In genomic region chr17:8887834-8888703, GRCh38 we compare ENCODE assay signal across 12 cellular contexts. TPM values are rescaled to one million over a fixed set of nuclear protein-coding genes. Genes with fewer than 3 reads are reported as not detected.
A peak's percentile ranks its signal among the peaks of the same experiment; 100 is the strongest.
DNase-seq lines count a peak whose midpoint lies in the region; ATAC-seq and TF ChIP-seq lines count a peak whose summit lies in the region.
"Had no signal": no experiment of that assay in that cellular context is flagged by ENCODE, and none has a peak within 500 bp of the region (broad histone marks: within the 10 kb centered on the region; RNA-seq: fewer than 3 reads in every experiment).

No MANE protein-coding gene starts in this region.

- TF ChIP-seq CTCF in heart left ventricle (IDR thresholded peaks at IDR 0.05): peak in 11 of 12 donors; percentile 24 to 60 (median 44)
- peak; percentile 16 for TF ChIP-seq CTCF in psoas muscle (IDR thresholded peaks at IDR 0.05)
- no peak for TF ChIP-seq CTCF in esophagus squamous epithelium (IDR thresholded peaks at IDR 0.05)

- peaks cover 6% of the 10 kb centered on the region for H3K4me1 Mint-ChIP-seq in T-helper 17 cell
- H3K4me1 Mint-ChIP-seq in stimulated activated naive B cell treated with anti-CD40 and anti-IgM and Interleukin-4, amounts not matched to agents 10 μg/mL and 1 μg/mL and 100 μg/mL, for 72 hours: peaks cover 16 to 20% of the 10 kb centered on the region in 2 donors

- H3K4me3 Mint-ChIP-seq in T-helper 17 cell: no peak overlapping the region
- H3K4me3 Mint-ChIP-seq in stimulated activated naive B cell treated with anti-CD40 and anti-IgM and Interleukin-4, amounts not matched to agents 10 μg/mL and 1 μg/mL and 100 μg/mL, for 72 hours: no peak overlapping the region

- intact Hi-C loops in heart left ventricle (cut with DNase I) (loop anchor here in 1 of 10 donors (5.0 kb wide), 1 partner anchor 41 kb away; no protein-coding TSS in a partner anchor), psoas muscle (cut with DNase I) (no loop called here), esophagus squamous epithelium (cut with DNase I) (no loop called here)

- peak; percentile 90 for DNase-seq in H7
- no peak for DNase-seq in T-helper 17 cell
- peak; percentile 44 to 80 (median 57) for DNase-seq in heart left ventricle
- DNase-seq in psoas muscle: no peak
- DNase-seq in stimulated activated naive B cell treated with anti-CD40 and anti-IgM and Interleukin-4, amounts not matched to agents 10 μg/mL and 1 μg/mL and 100 μg/mL, for 72 hours: no peak
- no peak for DNase-seq in NCI-H2029 treated with DMSO at 0.1 percent for 48 hours (lab: John Stamatoyannopoulos, UW)
- DNase-seq in esophagus squamous epithelium (lab: John Stamatoyannopoulos, UW): no peak
- DNase-seq: Karpas-422 had no signal

- no peaks in the 10 kb centered on the region for H3K9me3 Mint-ChIP-seq in stimulated activated naive B cell treated with anti-CD40 and anti-IgM and Interleukin-4, amounts not matched to agents 10 μg/mL and 1 μg/mL and 100 μg/mL, for 72 hours

- H3K27me3 ChIP-seq in H7 (ENCODE audit: control insufficient read depth, insufficient read depth, low read length): no peaks in the 10 kb centered on the region; the same call in 1 of the 2 replicates
- no peaks in the 10 kb centered on the region for H3K27me3 ChIP-seq in heart left ventricle
- H3K27me3 ChIP-seq in psoas muscle (ENCODE audit: insufficient read depth in 3 of 3, low read length in 2 of 3): no peaks in the 10 kb centered on the region
- no peaks in the 10 kb centered on the region for H3K27me3 ChIP-seq in esophagus squamous epithelium
- H3K27me3 ChIP-seq: SJSA1 had no signal

- 58 to 67% (median 62%) methylated on average over 35 to 39 of the region's 39 CpGs for WGBS in heart left ventricle, 4 donors
- 53 to 56% (median 55%) methylated on average over 34 to 39 of the region's 39 CpGs for WGBS in psoas muscle, 3 donors
- 89 to 93% methylated on average over 12 to 18 of the region's 39 CpGs for WGBS in esophagus squamous epithelium, 2 donors

- peaks cover 7% of the 10 kb centered on the region for H3K36me3 Mint-ChIP-seq in T-helper 17 cell (ENCODE audit: low read depth)
- peaks cover 58 to 77% of the 10 kb centered on the region in 2 donors for H3K36me3 Mint-ChIP-seq in stimulated activated naive B cell treated with anti-CD40 and anti-IgM and Interleukin-4, amounts not matched to agents 10 μg/mL and 1 μg/mL and 100 μg/mL, for 72 hours

- peak overlapping the region in 4 of 12 donors; percentile 10 to 46 (median 36) for H3K27ac ChIP-seq in heart left ventricle
- no peak overlapping the region for H3K27ac ChIP-seq in psoas muscle
- no peak overlapping the region for H3K27ac ChIP-seq in esophagus squamous epithelium
- H3K27ac ChIP-seq: epithelial cell of prostate, SJSA1 had no signal

- H3K4me1 ChIP-seq in heart left ventricle: peaks cover 0 to 14% (median 4%) of the 10 kb centered on the region in 12 donors
- H3K4me1 ChIP-seq in psoas muscle: no peaks in the 10 kb centered on the region
- H3K4me1 ChIP-seq in esophagus squamous epithelium: no peaks in the 10 kb centered on the region
- H3K4me1 ChIP-seq: SJSA1 had no signal

- ATAC-seq in T-helper 17 cell: no peak
- peak; percentile 60 to 92 (median 73) for ATAC-seq in heart left ventricle
- ATAC-seq in psoas muscle: no peak
- no peak for ATAC-seq in stimulated activated naive B cell treated with anti-CD40 and anti-IgM and Interleukin-4, amounts not matched to agents 10 μg/mL and 1 μg/mL and 100 μg/mL, for 72 hours (replicated peaks)
- ATAC-seq in GM21619 (IDR thresholded peaks at IDR 0.05; ENCODE audit: unreplicated experiment): no peak

- H3K27ac Mint-ChIP-seq in T-helper 17 cell: peak overlapping the region; percentile 37
- no peak overlapping the region for H3K27ac Mint-ChIP-seq in stimulated activated naive B cell treated with anti-CD40 and anti-IgM and Interleukin-4, amounts not matched to agents 10 μg/mL and 1 μg/mL and 100 μg/mL, for 72 hours

- H3K9me3 ChIP-seq in T-helper 17 cell (ENCODE audit: control insufficient read depth, low read length, poor library complexity, severe bottlenecking) (no peaks in the 10 kb centered on the region), heart left ventricle (no peaks in the 10 kb centered on the region), psoas muscle (no peaks in the 10 kb centered on the region), esophagus squamous epithelium (no peaks in the 10 kb centered on the region)
- H3K9me3 ChIP-seq: SJSA1 had no signal

- H3K36me3 ChIP-seq in H7 (replicated peaks; ENCODE audit: control insufficient read depth, insufficient read depth, low read length) (no peaks in the 10 kb centered on the region), heart left ventricle (peaks cover 0 to 73% (median 0%) of the 10 kb centered on the region in 9 donors), psoas muscle (ENCODE audit: insufficient read depth in 1 of 2, low read depth in 1 of 2) (no peaks in the 10 kb centered on the region), esophagus squamous epithelium (peaks cover 0 to 5% (median 0%) of the 10 kb centered on the region in 3 donors)
- H3K36me3 ChIP-seq: SJSA1 had no signal

- no peaks in the 10 kb centered on the region for H3K27me3 Mint-ChIP-seq in T-helper 17 cell
- H3K27me3 Mint-ChIP-seq in stimulated activated naive B cell treated with anti-CD40 and anti-IgM and Interleukin-4, amounts not matched to agents 10 μg/mL and 1 μg/mL and 100 μg/mL, for 72 hours: no peaks in the 10 kb centered on the region

- no peak overlapping the region for H3K4me3 ChIP-seq in H7 (ENCODE audit: insufficient read depth, low read depth, low read length)
- no peak overlapping the region for H3K4me3 ChIP-seq in heart left ventricle
- no peak overlapping the region for H3K4me3 ChIP-seq in psoas muscle
- no peak overlapping the region for H3K4me3 ChIP-seq in esophagus squamous epithelium
- H3K4me3 ChIP-seq: SJSA1 had no signal

- TF ChIP-seq POLR2A in heart left ventricle (IDR thresholded peaks at IDR 0.05) (no peak), esophagus squamous epithelium (IDR thresholded peaks at IDR 0.05) (no peak)

RNA-seq across cellular contexts. Expression of gene PIK3R6, which starts 20.6 kb away (rescaled TPM):
- total RNA-seq in H7 (2014; rRNA removed; shearing (Covaris generic)): 0.14 TPM in 1 of 2 replicates, not detected in the other
- total RNA-seq in T-helper 17 cell: under 1 TPM; 0.67 to 0.83 TPM
- 1 to 10 TPM in 6 of 9 donors, under 1 TPM in 3; 0.21 to 5.4 (median 1.1) TPM for total RNA-seq in heart left ventricle
- under 1 TPM; 0.69 to 0.76 TPM for polyA plus RNA-seq in heart left ventricle
- under 1 TPM; 0.28 to 0.58 (median 0.44) TPM for total RNA-seq in psoas muscle
- polyA plus RNA-seq in psoas muscle: under 1 TPM; 0.08 to 0.53 (median 0.18) TPM
- total RNA-seq in esophagus squamous epithelium: 1 to 10 TPM in 1 of 4 donors, under 1 TPM in 3; 0.22 to 2.5 (median 0.35) TPM
- total RNA-seq: SJSA1 had no signal
- polyA plus RNA-seq: neural cell had no signal

Comparison
In these comparisons a context has a peak if more than half of its experiments do, and no peak if none do; other contexts are left out.
1. DNase-seq: peak in H7 (single experiment) and heart left ventricle (5 of 5); none in T-helper 17 cell (0 of 3), psoas muscle (0 of 2), stimulated activated naive B cell treated with anti-CD40 and anti-IgM and Interleukin-4, amounts not matched to agents 10 μg/mL and 1 μg/mL and 100 μg/mL, for 72 hours (single experiment), NCI-H2029 treated with DMSO at 0.1 percent for 48 hours (single experiment) and esophagus squamous epithelium (single experiment).
2. ATAC-seq: peak in heart left ventricle (4 of 4); none in T-helper 17 cell (single experiment), psoas muscle (0 of 4), stimulated activated naive B cell treated with anti-CD40 and anti-IgM and Interleukin-4, amounts not matched to agents 10 μg/mL and 1 μg/mL and 100 μg/mL, for 72 hours (0 of 2) and GM21619 (single experiment).
3. CTCF ChIP-seq: peak in heart left ventricle (11 of 12) and psoas muscle (single experiment); none in esophagus squamous epithelium (0 of 6).